ENCODE assay signal across 21 cellular contexts in genomic region chr7:753190-753589, GRCh38.
"Had no signal": no experiment of that assay in that cellular context is flagged by ENCODE, and none has a peak within 500 bp of the region (broad histone marks: within the 10 kb centered on the region; RNA-seq: fewer than 3 reads in every experiment).

No MANE protein-coding gene starts in this region.

- H3K27me3 Mint-ChIP-seq: effector memory CD8-positive, alpha-beta T cell had no signal

- H3K36me3 Mint-ChIP-seq: natural killer cell had no signal

- H3K4me3 ChIP-seq: dorsolateral prefrontal cortex, gastroesophageal sphincter, right lobe of liver, smooth muscle cell, testis, vagina had no signal

- H3K9ac ChIP-seq: parathyroid adenoma had no signal

- H3K27me3 ChIP-seq: dorsolateral prefrontal cortex, gastroesophageal sphincter, neutrophil, right lobe of liver, testis, vagina had no signal

- H3K9me3 Mint-ChIP-seq: activated naive CD4-positive, alpha-beta T cell treated with anti-CD3 and anti-CD28 coated beads for 36 hours; effector memory CD8-positive, alpha-beta T cell; mesothelial cell of epicardium; natural killer cell; WTC11 had no signal

- DNase-seq: activated naive CD4-positive, alpha-beta T cell treated with anti-CD3 and anti-CD28 coated beads for 36 hours; activated T-cell treated with anti-CD3 and anti-CD28 coated beads, Interleukin-2, amount 50 U/mL, for 1 hour; effector memory CD8-positive, alpha-beta T cell; natural killer cell; stimulated activated CD4-positive, alpha-beta T cell treated with anti-CD3 and anti-CD28 coated beads, Interleukin-2, amount 100 ng/mL, for 48 hours; stimulated activated CD8-positive, alpha-beta memory T cell treated with anti-CD3 and anti-CD28 coated beads, Interleukin-4, amount 100 ng/mL, for 48 hours; stimulated activated naive CD4-positive, alpha-beta T cell; T1000; testis; trophoblast cell had no signal

- H3K27ac ChIP-seq: dorsolateral prefrontal cortex, gastroesophageal sphincter, neutrophil, parathyroid adenoma, right lobe of liver, testis, vagina had no signal

- H3K4me1 ChIP-seq: parathyroid adenoma, right lobe of liver, testis, vagina had no signal

- FAIRE-seq: keratinocyte had no signal

- H3K9me3 ChIP-seq: gastroesophageal sphincter, neutrophil, right lobe of liver, testis, vagina had no signal

- ATAC-seq: effector memory CD8-positive, alpha-beta T cell; gastroesophageal sphincter; left lobe of liver; natural killer cell; right lobe of liver; WTC11 had no signal

- H3K4me3 Mint-ChIP-seq: activated naive CD4-positive, alpha-beta T cell treated with anti-CD3 and anti-CD28 coated beads for 36 hours; effector memory CD8-positive, alpha-beta T cell; mesothelial cell of epicardium; natural killer cell; WTC11 had no signal

- H3K4me2 ChIP-seq: smooth muscle cell had no signal

- H2AFZ ChIP-seq: parathyroid adenoma had no signal

- H3K4me1 Mint-ChIP-seq: natural killer cell, WTC11 had no signal

- H3K27ac Mint-ChIP-seq: activated naive CD4-positive, alpha-beta T cell treated with anti-CD3 and anti-CD28 coated beads for 36 hours; effector memory CD8-positive, alpha-beta T cell; mesothelial cell of epicardium; natural killer cell had no signal
